22 cellular contexts compared by ENCODE assay signal in the genomic region with DNA sequence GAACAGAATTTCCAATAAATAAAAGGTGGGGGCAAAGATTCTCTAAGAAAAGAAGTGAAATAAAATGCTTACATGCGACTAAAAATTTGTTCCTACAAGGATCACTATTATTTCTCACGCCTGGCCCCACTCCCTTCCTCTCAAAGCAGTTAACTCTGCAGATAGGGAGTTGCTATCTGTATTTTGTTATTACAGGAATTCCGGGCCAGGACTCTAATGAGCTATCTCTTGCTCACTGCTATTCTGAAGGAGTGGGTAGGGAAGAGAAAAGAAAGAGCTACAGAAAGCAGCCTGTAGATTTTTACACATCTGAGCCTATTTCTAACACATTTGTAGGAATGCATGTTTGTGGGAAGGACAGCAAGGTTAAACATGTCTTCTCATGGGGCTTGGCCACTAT.
"Had no signal": no experiment of that assay in that cellular context is flagged by ENCODE, and none has a peak within 500 bp of the region (broad histone marks: within the 10 kb centered on the region; RNA-seq: fewer than 3 reads in every experiment).

No MANE protein-coding gene starts in this region.

- H3K36me3 ChIP-seq: thoracic aorta, WERI-Rb-1 had no signal

- H3K27ac ChIP-seq: body of pancreas, foreskin keratinocyte, parathyroid adenoma, thoracic aorta, WERI-Rb-1 had no signal

- DNase-seq: activated CD4-positive, alpha-beta T cell treated with anti-CD3 and anti-CD28 coated beads, Interleukin-2, amount 50 U/mL, for 1 hour; activated CD4-positive, CD25-positive, alpha-beta regulatory T cell treated with anti-CD3 and anti-CD28 coated beads, Interleukin-2, amount 50 U/mL, for 72 hours; activated CD8-positive, alpha-beta T cell treated with anti-CD3 and anti-CD28 coated beads, Interleukin-2, amount 10 ng/mL, durations not matched to agents 7 days and 5 days; activated gamma-delta T cell; activated naive CD4-positive, alpha-beta T cell treated with anti-CD3 and anti-CD28 coated beads, Interleukin-2, amount 50 U/mL, for 16 hours; anterior cingulate cortex; body of pancreas; caudate nucleus; effector CD8-positive, alpha-beta T cell; foreskin keratinocyte; kidney; mammary epithelial cell; nephron progenitor cell; nucleus accumbens; stimulated activated CD4-positive, alpha-beta T cell treated with anti-CD3 and anti-CD28 coated beads, Interleukin-4, amount 100 ng/mL, for 1 hour; stimulated activated naive CD4-positive, alpha-beta T cell; T-helper 1 cell; T-helper 9 cell; WERI-Rb-1 had no signal

- H3K9me3 ChIP-seq: body of pancreas, thoracic aorta had no signal

- H3K27me3 ChIP-seq: body of pancreas, foreskin keratinocyte had no signal

- H3K4me1 ChIP-seq: body of pancreas, foreskin keratinocyte, parathyroid adenoma had no signal

- ATAC-seq: activated CD8-positive, alpha-beta T cell treated with anti-CD3 and anti-CD28 coated beads, Interleukin-2, amount 10 ng/mL, durations not matched to agents 7 days and 5 days; body of pancreas; left lobe of liver had no signal

- H3K4me3 ChIP-seq: body of pancreas, thoracic aorta had no signal
